ENCODE assay signal across 14 cellular contexts in genomic region chr12:108814462-108815211, GRCh38. TPM values are rescaled to one million over a fixed set of nuclear protein-coding genes. Genes with fewer than 3 reads are reported as not detected.
DNase-seq lines count a peak whose midpoint lies in the region; ATAC-seq and TF ChIP-seq lines count a peak whose summit lies in the region.
"Had no signal": no experiment of that assay in that cellular context is flagged by ENCODE, and none has a peak within 500 bp of the region (broad histone marks: within the 10 kb centered on the region; RNA-seq: fewer than 3 reads in every experiment).

No MANE protein-coding gene starts in this region.

- no peak for ATAC-seq in activated T-cell treated with anti-CD3 and anti-CD28 coated beads, Interleukin-2, amount 50 U/mL, for 72 hours (replicated peaks in 1 of 2)
- no peak for ATAC-seq in lower lobe of right lung
- ATAC-seq: left colon had no signal

- peak overlapping the region; percentile 49 for H3K27ac Mint-ChIP-seq in activated T-cell treated with anti-CD3 and anti-CD28 coated beads, Interleukin-2, amount 50 U/mL, for 72 hours
- H3K27ac Mint-ChIP-seq in activated T-cell treated with anti-CD3 and anti-CD28 coated beads, Interleukin-2, amount 50 U/mL, for 24 hours, result no peak overlapping the region
- H3K27ac Mint-ChIP-seq: activated B cell treated with CpG ODN at 0.5 μM for 24 hours had no signal

- peaks cover 3 to 9% of the 10 kb centered on the region in 2 donors for H3K36me3 Mint-ChIP-seq in activated T-cell treated with anti-CD3 and anti-CD28 coated beads, Interleukin-2, amount 50 U/mL, for 72 hours (ENCODE audit: insufficient read depth in 2 of 2)
- H3K36me3 Mint-ChIP-seq in activated T-cell treated with anti-CD3 and anti-CD28 coated beads, Interleukin-2, amount 50 U/mL, for 24 hours (ENCODE audit: low read depth), result peaks cover 78% of the 10 kb centered on the region

- H3K4me3 Mint-ChIP-seq in activated T-cell treated with anti-CD3 and anti-CD28 coated beads, Interleukin-2, amount 50 U/mL, for 72 hours, result no peak overlapping the region
- no peak overlapping the region for H3K4me3 Mint-ChIP-seq in activated T-cell treated with anti-CD3 and anti-CD28 coated beads, Interleukin-2, amount 50 U/mL, for 24 hours
- H3K4me3 Mint-ChIP-seq: activated B cell treated with CpG ODN at 0.5 μM for 24 hours had no signal

- H3K36me3 ChIP-seq in lower lobe of right lung (peaks cover 95% of the 10 kb centered on the region), tibial nerve (peaks cover 3 to 84% (median 13%) of the 10 kb centered on the region in 3 donors), brain microvascular endothelial cell (replicated peaks) (peaks cover 90% of the 10 kb centered on the region)
- H3K36me3 ChIP-seq: uterus had no signal

- H3K9me3 ChIP-seq in lower lobe of right lung (no peaks in the 10 kb centered on the region), tibial nerve (no peaks in the 10 kb centered on the region)
- H3K9me3 ChIP-seq: uterus had no signal

- peak overlapping the region; percentile 6 for H3K27ac ChIP-seq in caudate nucleus (ENCODE audit: low read depth, low read length)
- H3K27ac ChIP-seq in lower lobe of right lung, result peak overlapping the region; percentile 4
- peak overlapping the region in 3 of 4 donors; percentile 13 to 85 (median 80) for H3K27ac ChIP-seq in tibial nerve
- no peak overlapping the region for H3K27ac ChIP-seq in brain microvascular endothelial cell
- H3K27ac ChIP-seq: uterus had no signal

- WGBS in tibial nerve, 2 donors, result 65 to 67% methylated on average over 27 of the region's 27 CpGs

- DNase-seq in activated T-cell treated with anti-CD3 and anti-CD28 coated beads, Interleukin-2, amount 50 U/mL, for 72 hours, result no peak
- DNase-seq in activated T-cell treated with anti-CD3 and anti-CD28 coated beads, Interleukin-2, amount 50 U/mL, for 24 hours, result no peak
- DNase-seq in caudate nucleus (lab: John Stamatoyannopoulos, UW) (peak in 1 of 61 donors; percentile 19), lower lobe of right lung (no peak), tibial nerve (ENCODE audit: low spot score in 2 of 2) (no peak), NCI-H748 (lab: John Stamatoyannopoulos, UW; ENCODE audit: unreplicated experiment) (no peak), GM19240 (ENCODE audit: insufficient read length, low spot score) (no peak), brain microvascular endothelial cell (no peak)
- DNase-seq: activated B cell treated with CpG ODN at 0.5 μM for 24 hours; activated T-cell treated with anti-CD3 and anti-CD28 coated beads, Interleukin-2, amount 50 U/mL, for 1 hour; effector memory CD4-positive, alpha-beta T cell; left colon; NCI-H2081; uterus had no signal

- H3K4me1 ChIP-seq in lower lobe of right lung (peaks cover 35% of the 10 kb centered on the region), tibial nerve (peaks cover 0 to 78% (median 37%) of the 10 kb centered on the region in 4 donors)
- H3K4me1 ChIP-seq: uterus had no signal

- no peaks in the 10 kb centered on the region for H3K27me3 Mint-ChIP-seq in activated T-cell treated with anti-CD3 and anti-CD28 coated beads, Interleukin-2, amount 50 U/mL, for 72 hours (ENCODE audit: low read depth)
- no peaks in the 10 kb centered on the region for H3K27me3 Mint-ChIP-seq in activated T-cell treated with anti-CD3 and anti-CD28 coated beads, Interleukin-2, amount 50 U/mL, for 24 hours
- H3K27me3 Mint-ChIP-seq: activated B cell treated with CpG ODN at 0.5 μM for 24 hours had no signal

- no peaks in the 10 kb centered on the region for H3K27me3 ChIP-seq in lower lobe of right lung (ENCODE audit: low read depth)
- H3K27me3 ChIP-seq in tibial nerve, result no peaks in the 10 kb centered on the region
- H3K27me3 ChIP-seq in brain microvascular endothelial cell (replicated peaks), result no peaks in the 10 kb centered on the region
- H3K27me3 ChIP-seq: uterus had no signal

- intact Hi-C loops in lower lobe of right lung (cut with DNase I), result no loop called here

- no peaks in the 10 kb centered on the region for H3K9me3 Mint-ChIP-seq in activated T-cell treated with anti-CD3 and anti-CD28 coated beads, Interleukin-2, amount 50 U/mL, for 72 hours
- H3K9me3 Mint-ChIP-seq in activated T-cell treated with anti-CD3 and anti-CD28 coated beads, Interleukin-2, amount 50 U/mL, for 24 hours, result no peaks in the 10 kb centered on the region
- H3K9me3 Mint-ChIP-seq: activated B cell treated with CpG ODN at 0.5 μM for 24 hours had no signal

- no peak overlapping the region for H3K4me3 ChIP-seq in lower lobe of right lung
- H3K4me3 ChIP-seq in tibial nerve, result no peak overlapping the region
- H3K4me3 ChIP-seq in brain microvascular endothelial cell (ENCODE audit: low read depth, low read length), result no peak overlapping the region
- H3K4me3 ChIP-seq: uterus had no signal

- peak in 1 of 2 donors; percentile 10 for TF ChIP-seq EP300 in tibial nerve (IDR thresholded peaks at IDR 0.05)

- TF ChIP-seq CTCF in lower lobe of right lung (IDR thresholded peaks at IDR 0.05) (no peak), tibial nerve (IDR thresholded peaks at IDR 0.05) (no peak), brain microvascular endothelial cell (IDR thresholded peaks at IDR 0.05; ENCODE audit: low read depth, low read length, missing control alignments) (no peak)

- no peak for TF ChIP-seq POLR2A in tibial nerve (IDR thresholded peaks at IDR 0.05)

- H3K4me1 Mint-ChIP-seq in activated T-cell treated with anti-CD3 and anti-CD28 coated beads, Interleukin-2, amount 50 U/mL, for 72 hours (ENCODE audit: low read depth), result no peaks in the 10 kb centered on the region
- H3K4me1 Mint-ChIP-seq in activated T-cell treated with anti-CD3 and anti-CD28 coated beads, Interleukin-2, amount 50 U/mL, for 24 hours (ENCODE audit: low read depth), result peaks cover 3% of the 10 kb centered on the region

- in situ Hi-C loops in brain microvascular endothelial cell (cut with HindIII; ENCODE audit: low pct_ligation_motif_present, low sequenced_read_pairs), result no loop called here

RNA-seq across cellular contexts. Expression of gene SSH1, which starts 42.7 kb away (rescaled TPM):
- total RNA-seq in activated T-cell treated with anti-CD3 and anti-CD28 coated beads, Interleukin-2, amount 50 U/mL, for 72 hours, result 10 to 100 TPM; 33.8 to 48.8 TPM
- total RNA-seq in lower lobe of right lung (45.6 TPM), tibial nerve (10 to 100 TPM; 23.6 to 66.9 (median 28.0) TPM)
